Comparison of ENCODE assay signal across 1 cellular context in genomic region chr6:149922642-149923326, GRCh38.
TF ChIP-seq lines count a peak whose summit lies in the region.

TSS of gene RAET1G (minus strand) at chr6:149923121. CDS start at chr6:149923010, 111 bp downstream.

TF ChIP-seq in HepG2, 621 proteins besides CTCF, POLR2A, EP300 and RAD21 (continued from another document and continues in another):
- TF ChIP-seq KDM2A (CRISPR knock-in tag; IDR thresholded peaks at IDR 0.05; ENCODE audit: borderline replicate concordance, low read depth) (peak; percentile 45; the same call in 1 of the 2 replicates), ZNF232 (CRISPR knock-in tag; IDR thresholded peaks at IDR 0.05; ENCODE audit: borderline replicate concordance) (peak; percentile 37; the same call in 1 of the 2 replicates), SOX6 (IDR thresholded peaks at IDR 0.05) (no peak), SOX6 (CRISPR knock-in tag; IDR thresholded peaks at IDR 0.05) (no peak), MAFG (CRISPR knock-in tag; IDR thresholded peaks at IDR 0.05) (no peak), ZNF788 (CRISPR knock-in tag; IDR thresholded peaks at IDR 0.05; ENCODE audit: borderline replicate concordance) (no peak), HDAC2 (CRISPR knock-in tag; IDR thresholded peaks at IDR 0.05) (0 out of 2 replicates have a peak, but pooled peaks have one; percentile 18), IKZF4 (CRISPR knock-in tag; IDR thresholded peaks at IDR 0.05; ENCODE audit: borderline replicate concordance, low read depth, not compliant biosample characterization) (peak; percentile 16), SMAD3 (CRISPR knock-in tag; IDR thresholded peaks at IDR 0.05) (no peak), SP5 (CRISPR knock-in tag; IDR thresholded peaks at IDR 0.05; ENCODE audit: borderline replicate concordance, low read depth) (peak; percentile 42; the same call in 1 of the 2 replicates), ZNF34 (CRISPR knock-in tag; IDR thresholded peaks at IDR 0.05; ENCODE audit: borderline replicate concordance) (no peak), ZNF839 (CRISPR knock-in tag; IDR thresholded peaks at IDR 0.05; ENCODE audit: borderline replicate concordance) (0 out of 2 replicates have a peak, but pooled peaks have one; percentile 55), HNRNPLL (IDR thresholded peaks at IDR 0.05; ENCODE audit: low read depth, low read length, poor library complexity, severe bottlenecking) (peak; percentile 61), KLF9 (CRISPR knock-in tag; IDR thresholded peaks at IDR 0.05; ENCODE audit: low read depth) (no peak), TRAFD1 (CRISPR knock-in tag; IDR thresholded peaks at IDR 0.05; ENCODE audit: borderline replicate concordance) (no peak), HOXA5 (CRISPR knock-in tag; IDR thresholded peaks at IDR 0.05) (no peak), ZNF619 (CRISPR knock-in tag; IDR thresholded peaks at IDR 0.05) (peak; percentile 29; the same call in 1 of the 2 replicates), ZNF407 (CRISPR knock-in tag; IDR thresholded peaks at IDR 0.05; ENCODE audit: not compliant biosample characterization) (no peak), NCOR1 (IDR thresholded peaks at IDR 0.05; ENCODE audit: borderline replicate concordance, low read length) (no peak), RARG (CRISPR knock-in tag; IDR thresholded peaks at IDR 0.05; ENCODE audit: low read depth) (no peak), KDM6A (CRISPR knock-in tag; IDR thresholded peaks at IDR 0.05; ENCODE audit: low read depth) (no peak), ZBTB21 (CRISPR knock-in tag; IDR thresholded peaks at IDR 0.05) (no peak), CSRNP1 (CRISPR knock-in tag; IDR thresholded peaks at IDR 0.05) (no peak), TCF7 (IDR thresholded peaks at IDR 0.05; ENCODE audit: low read depth) (no peak), U2AF2 (IDR thresholded peaks at IDR 0.05; ENCODE audit: low read depth, low read length) (no peak), GABPA (IDR thresholded peaks at IDR 0.05; ENCODE audit: low read depth, low read length) (no peak), GABPA (CRISPR knock-in tag; IDR thresholded peaks at IDR 0.05; ENCODE audit: low read depth) (peak; percentile 53), HNF1B (CRISPR knock-in tag; IDR thresholded peaks at IDR 0.05) (0 out of 2 replicates have a peak, but pooled peaks have one; percentile 43), FOXA3 (CRISPR knock-in tag; IDR thresholded peaks at IDR 0.05) (no peak), TBP (CRISPR knock-in tag; IDR thresholded peaks at IDR 0.05) (no peak), ZNF746 (CRISPR knock-in tag; IDR thresholded peaks at IDR 0.05) (no peak), FOSL1 (CRISPR knock-in tag; IDR thresholded peaks at IDR 0.05; ENCODE audit: borderline replicate concordance) (no peak)
- TF ChIP-seq, protein P1, sequence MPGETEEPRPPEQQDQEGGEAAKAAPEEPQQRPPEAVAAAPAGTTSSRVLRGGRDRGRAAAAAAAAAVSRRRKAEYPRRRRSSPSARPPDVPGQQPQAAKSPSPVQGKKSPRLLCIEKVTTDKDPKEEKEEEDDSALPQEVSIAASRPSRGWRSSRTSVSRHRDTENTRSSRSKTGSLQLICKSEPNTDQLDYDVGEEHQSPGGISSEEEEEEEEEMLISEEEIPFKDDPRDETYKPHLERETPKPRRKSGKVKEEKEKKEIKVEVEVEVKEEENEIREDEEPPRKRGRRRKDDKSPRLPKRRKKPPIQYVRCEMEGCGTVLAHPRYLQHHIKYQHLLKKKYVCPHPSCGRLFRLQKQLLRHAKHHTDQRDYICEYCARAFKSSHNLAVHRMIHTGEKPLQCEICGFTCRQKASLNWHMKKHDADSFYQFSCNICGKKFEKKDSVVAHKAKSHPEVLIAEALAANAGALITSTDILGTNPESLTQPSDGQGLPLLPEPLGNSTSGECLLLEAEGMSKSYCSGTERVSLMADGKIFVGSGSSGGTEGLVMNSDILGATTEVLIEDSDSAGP (CRISPR knock-in tag; IDR thresholded peaks at IDR 0.05; ENCODE audit: borderline replicate concordance), result no peak
- TF ChIP-seq, protein P2, sequence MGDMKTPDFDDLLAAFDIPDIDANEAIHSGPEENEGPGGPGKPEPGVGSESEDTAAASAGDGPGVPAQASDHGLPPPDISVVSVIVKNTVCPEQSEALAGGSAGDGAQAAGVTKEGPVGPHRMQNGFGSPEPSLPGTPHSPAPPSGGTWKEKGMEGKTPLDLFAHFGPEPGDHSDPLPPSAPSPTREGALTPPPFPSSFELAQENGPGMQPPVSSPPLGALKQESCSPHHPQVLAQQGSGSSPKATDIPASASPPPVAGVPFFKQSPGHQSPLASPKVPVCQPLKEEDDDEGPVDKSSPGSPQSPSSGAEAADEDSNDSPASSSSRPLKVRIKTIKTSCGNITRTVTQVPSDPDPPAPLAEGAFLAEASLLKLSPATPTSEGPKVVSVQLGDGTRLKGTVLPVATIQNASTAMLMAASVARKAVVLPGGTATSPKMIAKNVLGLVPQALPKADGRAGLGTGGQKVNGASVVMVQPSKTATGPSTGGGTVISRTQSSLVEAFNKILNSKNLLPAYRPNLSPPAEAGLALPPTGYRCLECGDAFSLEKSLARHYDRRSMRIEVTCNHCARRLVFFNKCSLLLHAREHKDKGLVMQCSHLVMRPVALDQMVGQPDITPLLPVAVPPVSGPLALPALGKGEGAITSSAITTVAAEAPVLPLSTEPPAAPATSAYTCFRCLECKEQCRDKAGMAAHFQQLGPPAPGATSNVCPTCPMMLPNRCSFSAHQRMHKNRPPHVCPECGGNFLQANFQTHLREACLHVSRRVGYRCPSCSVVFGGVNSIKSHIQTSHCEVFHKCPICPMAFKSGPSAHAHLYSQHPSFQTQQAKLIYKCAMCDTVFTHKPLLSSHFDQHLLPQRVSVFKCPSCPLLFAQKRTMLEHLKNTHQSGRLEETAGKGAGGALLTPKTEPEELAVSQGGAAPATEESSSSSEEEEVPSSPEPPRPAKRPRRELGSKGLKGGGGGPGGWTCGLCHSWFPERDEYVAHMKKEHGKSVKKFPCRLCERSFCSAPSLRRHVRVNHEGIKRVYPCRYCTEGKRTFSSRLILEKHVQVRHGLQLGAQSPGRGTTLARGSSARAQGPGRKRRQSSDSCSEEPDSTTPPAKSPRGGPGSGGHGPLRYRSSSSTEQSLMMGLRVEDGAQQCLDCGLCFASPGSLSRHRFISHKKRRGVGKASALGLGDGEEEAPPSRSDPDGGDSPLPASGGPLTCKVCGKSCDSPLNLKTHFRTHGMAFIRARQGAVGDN (CRISPR knock-in tag; IDR thresholded peaks at IDR 0.05), result peak; percentile 57
- TF ChIP-seq, protein P3, sequence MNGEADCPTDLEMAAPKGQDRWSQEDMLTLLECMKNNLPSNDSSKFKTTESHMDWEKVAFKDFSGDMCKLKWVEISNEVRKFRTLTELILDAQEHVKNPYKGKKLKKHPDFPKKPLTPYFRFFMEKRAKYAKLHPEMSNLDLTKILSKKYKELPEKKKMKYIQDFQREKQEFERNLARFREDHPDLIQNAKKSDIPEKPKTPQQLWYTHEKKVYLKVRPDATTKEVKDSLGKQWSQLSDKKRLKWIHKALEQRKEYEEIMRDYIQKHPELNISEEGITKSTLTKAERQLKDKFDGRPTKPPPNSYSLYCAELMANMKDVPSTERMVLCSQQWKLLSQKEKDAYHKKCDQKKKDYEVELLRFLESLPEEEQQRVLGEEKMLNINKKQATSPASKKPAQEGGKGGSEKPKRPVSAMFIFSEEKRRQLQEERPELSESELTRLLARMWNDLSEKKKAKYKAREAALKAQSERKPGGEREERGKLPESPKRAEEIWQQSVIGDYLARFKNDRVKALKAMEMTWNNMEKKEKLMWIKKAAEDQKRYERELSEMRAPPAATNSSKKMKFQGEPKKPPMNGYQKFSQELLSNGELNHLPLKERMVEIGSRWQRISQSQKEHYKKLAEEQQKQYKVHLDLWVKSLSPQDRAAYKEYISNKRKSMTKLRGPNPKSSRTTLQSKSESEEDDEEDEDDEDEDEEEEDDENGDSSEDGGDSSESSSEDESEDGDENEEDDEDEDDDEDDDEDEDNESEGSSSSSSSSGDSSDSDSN (CRISPR knock-in tag; IDR thresholded peaks at IDR 0.05), result peak; percentile 47; the same call in 1 of the 2 replicates
- TF ChIP-seq, protein P4, sequence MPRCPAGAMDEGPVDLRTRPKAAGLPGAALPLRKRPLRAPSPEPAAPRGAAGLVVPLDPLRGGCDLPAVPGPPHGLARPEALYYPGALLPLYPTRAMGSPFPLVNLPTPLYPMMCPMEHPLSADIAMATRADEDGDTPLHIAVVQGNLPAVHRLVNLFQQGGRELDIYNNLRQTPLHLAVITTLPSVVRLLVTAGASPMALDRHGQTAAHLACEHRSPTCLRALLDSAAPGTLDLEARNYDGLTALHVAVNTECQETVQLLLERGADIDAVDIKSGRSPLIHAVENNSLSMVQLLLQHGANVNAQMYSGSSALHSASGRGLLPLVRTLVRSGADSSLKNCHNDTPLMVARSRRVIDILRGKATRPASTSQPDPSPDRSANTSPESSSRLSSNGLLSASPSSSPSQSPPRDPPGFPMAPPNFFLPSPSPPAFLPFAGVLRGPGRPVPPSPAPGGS (CRISPR knock-in tag; IDR thresholded peaks at IDR 0.05), result peak; percentile 25; the same call in 1 of the 2 replicates
